ENCODE assay signal across 19 cellular contexts in the genomic region with DNA sequence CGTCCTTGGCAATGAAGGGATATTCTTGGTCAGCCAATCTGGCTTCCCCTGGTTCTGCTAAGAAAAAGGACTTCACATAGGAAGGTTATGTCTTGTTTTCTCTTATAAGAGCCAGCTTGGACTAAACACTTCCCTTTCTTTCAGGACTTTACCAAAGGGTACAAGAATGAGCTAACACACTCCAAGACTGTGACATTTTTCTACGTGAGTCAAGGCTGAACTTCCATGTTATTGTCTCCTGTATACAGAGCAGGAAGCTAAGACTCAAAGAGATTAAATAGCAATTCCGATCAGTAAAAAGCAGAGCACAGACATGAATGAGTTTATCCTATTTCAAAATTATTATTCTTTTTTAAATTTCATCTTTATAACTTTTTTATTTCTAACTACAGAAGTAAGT.
"Had no signal": no experiment of that assay in that cellular context is flagged by ENCODE, and none has a peak within 500 bp of the region (broad histone marks: within the 10 kb centered on the region; RNA-seq: fewer than 3 reads in every experiment).

No MANE protein-coding gene starts in this region.

- FAIRE-seq: colon, endometrium, frontal cortex, keratinocyte had no signal

- H3K27me3 Mint-ChIP-seq: effector memory CD8-positive, alpha-beta T cell had no signal

- H3K27ac Mint-ChIP-seq: effector memory CD8-positive, alpha-beta T cell; endodermal cell; immature natural killer cell; mesothelial cell of epicardium had no signal

- H3K4me3 Mint-ChIP-seq: effector memory CD8-positive, alpha-beta T cell; endodermal cell; immature natural killer cell; mesothelial cell of epicardium; naive thymus-derived CD4-positive, alpha-beta T cell had no signal

- ATAC-seq: effector memory CD8-positive, alpha-beta T cell; foreskin keratinocyte; gastroesophageal sphincter; heart left ventricle; left cardiac atrium; left lung; left ventricle myocardium superior; lower lobe of right lung; naive thymus-derived CD4-positive, alpha-beta T cell had no signal

- H3K36me3 Mint-ChIP-seq: immature natural killer cell, mesothelial cell of epicardium had no signal

- DNase-seq: effector CD8-positive, alpha-beta T cell; effector memory CD8-positive, alpha-beta T cell; endodermal cell; foreskin keratinocyte; heart left ventricle; hypothalamus; immature natural killer cell; left cardiac atrium; left lung; left ventricle myocardium superior; lower lobe of right lung; mesenchymal stem cell; naive thymus-derived CD4-positive, alpha-beta T cell had no signal

- H3K9me3 Mint-ChIP-seq: effector memory CD8-positive, alpha-beta T cell; endodermal cell; immature natural killer cell; mesothelial cell of epicardium had no signal
